17 cellular contexts compared by ENCODE assay signal in genomic region chr17:39166437-39167335, GRCh38. TPM values are rescaled to one million over a fixed set of nuclear protein-coding genes. Genes with fewer than 3 reads are reported as not detected.
A peak's percentile ranks its signal among the peaks of the same experiment; 100 is the strongest.
DNase-seq lines count a peak whose midpoint lies in the region; ATAC-seq, FAIRE-seq and TF ChIP-seq lines count a peak whose summit lies in the region.
"Had no signal": no experiment of that assay in that cellular context is flagged by ENCODE, and none has a peak within 500 bp of the region (broad histone marks: within the 10 kb centered on the region; RNA-seq: fewer than 3 reads in every experiment).

No MANE protein-coding gene starts in this region.

- H3K9ac ChIP-seq in H9 (ENCODE audit: extremely low read depth, insufficient read length, low read length) (no peak overlapping the region), kidney (ENCODE audit: low read length in 2 of 2) (no peak overlapping the region)

- no peak overlapping the region for H2AFZ ChIP-seq in H9 (ENCODE audit: low read length)

- TF ChIP-seq CTCF in CD14-positive monocyte (IDR thresholded peaks at IDR 0.05), result no peak
- TF ChIP-seq CTCF in H9 (conservative IDR thresholded peaks at IDR 0.05), result no peak
- TF ChIP-seq CTCF in vagina (IDR thresholded peaks at IDR 0.05), result no peak
- TF ChIP-seq CTCF in kidney (IDR thresholded peaks at IDR 0.05; ENCODE audit: borderline replicate concordance, extremely low read depth, insufficient read depth), result no peak

- H3K4me3 ChIP-seq in vagina (no peak overlapping the region), kidney (ENCODE audit: low read length in 2 of 2) (no peak overlapping the region)
- H3K4me3 ChIP-seq: Peyer's patch had no signal

- H4K91ac ChIP-seq in H9 (ENCODE audit: insufficient read length, low read depth, low read length), result no peak overlapping the region

- H3K27me3 ChIP-seq in H9 (ENCODE audit: insufficient read depth, low read length) (peaks cover 10% of the 10 kb centered on the region; the same call in 1 of the 2 replicates), vagina (no peaks in the 10 kb centered on the region)
- H3K27me3 ChIP-seq: Peyer's patch had no signal

- ATAC-seq in T-helper 17 cell, result no peak
- no peak for ATAC-seq in GM18909 (IDR thresholded peaks at IDR 0.05; ENCODE audit: poor library complexity, unreplicated experiment)

- peaks cover 0 to 3% (median 3%) of the 10 kb centered on the region in 3 donors for H3K27me3 Mint-ChIP-seq in CD14-positive monocyte (ENCODE audit: low read depth in 3 of 3)
- peaks cover 40% of the 10 kb centered on the region for H3K27me3 Mint-ChIP-seq in H9 (ENCODE audit: low read depth)
- peaks cover 34% of the 10 kb centered on the region for H3K27me3 Mint-ChIP-seq in T-helper 17 cell

- H2BK12ac ChIP-seq in H9 (ENCODE audit: insufficient read length, low read depth, low read length), result no peak overlapping the region

- no peaks in the 10 kb centered on the region for H4K20me1 ChIP-seq in H9 (ENCODE audit: control insufficient read depth, insufficient read depth, insufficient read length)

- no peak overlapping the region for H3K4me2 ChIP-seq in H9 (ENCODE audit: insufficient read depth, insufficient read length, low read length)

- TF ChIP-seq POLR2A in vagina (IDR thresholded peaks at IDR 0.05), result no peak

- H3K27ac ChIP-seq in H9 (ENCODE audit: insufficient read length, low read depth, low read length), result no peak overlapping the region
- no peak overlapping the region for H3K27ac ChIP-seq in vagina
- no peak overlapping the region for H3K27ac ChIP-seq in kidney (ENCODE audit: low read depth in 2 of 2, low read length in 2 of 2)
- H3K27ac ChIP-seq: C4-2B, Peyer's patch had no signal

- no peaks in the 10 kb centered on the region for H3K79me2 ChIP-seq in H9 (ENCODE audit: insufficient read depth, low read length)

- H3K27ac Mint-ChIP-seq in CD14-positive monocyte (peak overlapping the region in 1 of 7 donors; percentile 76), H9 (no peak overlapping the region), T-helper 17 cell (peak overlapping the region; percentile 8)

- peaks cover 63% of the 10 kb centered on the region for H3K4me1 Mint-ChIP-seq in CD14-positive monocyte
- peaks cover 25 to 26% of the 10 kb centered on the region in 2 experiments for H3K4me1 Mint-ChIP-seq in H9
- H3K4me1 Mint-ChIP-seq in T-helper 17 cell, result peaks cover 12% of the 10 kb centered on the region

- H2BK120ac ChIP-seq in H9 (ENCODE audit: low read depth, low read length, poor library complexity, severe bottlenecking), result no peak overlapping the region

- no peak overlapping the region for H2BK5ac ChIP-seq in H9 (ENCODE audit: insufficient read length, low read length)

- no peaks in the 10 kb centered on the region for H3K36me3 Mint-ChIP-seq in CD14-positive monocyte
- H3K36me3 Mint-ChIP-seq in H9 (ENCODE audit: insufficient read depth in 1 of 3, low read depth in 3 of 3), result peaks cover 3 to 8% (median 7%) of the 10 kb centered on the region in 3 experiments; a peak in 5 of 7 replicates
- H3K36me3 Mint-ChIP-seq in T-helper 17 cell (ENCODE audit: low read depth), result peaks cover 5% of the 10 kb centered on the region

- no peak overlapping the region for H3K4ac ChIP-seq in H9 (ENCODE audit: low read depth, low read length)

- H2BK20ac ChIP-seq in H9 (ENCODE audit: low read depth, low read length, poor library complexity, severe bottlenecking), result no peak overlapping the region

- H3K4me1 ChIP-seq in H9 (ENCODE audit: insufficient read depth, low read length) (no peaks in the 10 kb centered on the region), vagina (peaks cover 25% of the 10 kb centered on the region), kidney (ENCODE audit: control insufficient read depth in 1 of 2, insufficient read depth in 1 of 2, low read depth in 1 of 2, low read length in 2 of 2) (peaks cover 0 to 8% of the 10 kb centered on the region in 2 donors)

- H3K23ac ChIP-seq in H9 (ENCODE audit: insufficient read length, low read depth, low read length), result no peak overlapping the region

- intact Hi-C loops in CD14-positive monocyte (cut with micrococcal nuclease), result loop anchor here (5.0 to 10.0 kb wide), 3 partner anchors 68 to 179 kb away; no protein-coding TSS in a partner anchor
- intact Hi-C loops in vagina (cut with DNase I), result loop anchor here (10.0 kb wide), 1 partner anchor 78 kb away; no protein-coding TSS in a partner anchor
- intact Hi-C loops in kidney (cut with DNase I), result no loop called here

- H4K8ac ChIP-seq in H9 (replicated peaks; ENCODE audit: insufficient read length, low read depth, low read length), result no peak overlapping the region

- no peak overlapping the region for H2BK15ac ChIP-seq in H9 (ENCODE audit: low read depth, low read length)

- no peaks in the 10 kb centered on the region for H3K36me3 ChIP-seq in vagina
- no peaks in the 10 kb centered on the region for H3K36me3 ChIP-seq in kidney (ENCODE audit: control insufficient read depth in 1 of 2, insufficient read depth in 2 of 2, low read length in 2 of 2)
- H3K36me3 ChIP-seq: Peyer's patch had no signal

- H4K5ac ChIP-seq in H9 (ENCODE audit: insufficient read length, low read depth, low read length), result no peak overlapping the region

- peaks cover 9% of the 10 kb centered on the region for H3K23me2 ChIP-seq in H9 (ENCODE audit: insufficient read length, low read depth, low read length, poor library complexity, severe bottlenecking)

- H3K14ac ChIP-seq in H9 (ENCODE audit: insufficient read depth, low read length), result no peak overlapping the region

- H3K9me3 ChIP-seq in H9 (ENCODE audit: control insufficient read depth, low read depth, low read length), result no peaks in the 10 kb centered on the region
- no peaks in the 10 kb centered on the region for H3K9me3 ChIP-seq in T-helper 17 cell (ENCODE audit: control insufficient read depth, low read length, poor library complexity, severe bottlenecking)
- H3K9me3 ChIP-seq in vagina, result no peaks in the 10 kb centered on the region
- no peaks in the 10 kb centered on the region for H3K9me3 ChIP-seq in kidney (ENCODE audit: control insufficient read depth in 1 of 2, low read length in 2 of 2)

- peaks cover 0 to 7% (median 3%) of the 10 kb centered on the region in 7 donors for H3K9me3 Mint-ChIP-seq in CD14-positive monocyte
- peaks cover 4 to 8% of the 10 kb centered on the region in 2 experiments for H3K9me3 Mint-ChIP-seq in H9

- no CpG with 5 or more reads among the region's 7 CpGs for WGBS in H9 (ENCODE audit: extremely low coverage, insufficient read length, low lambda C conversion rate)

- no peak overlapping the region for H3T11ph ChIP-seq in H9 (ENCODE audit: low read length)

- H3K4me3 Mint-ChIP-seq in CD14-positive monocyte (peak overlapping the region; percentile 98 to 99), H9 (peak overlapping the region; percentile 27 to 82; a peak in 4 of 5 replicates), T-helper 17 cell (no peak overlapping the region)

- no peak overlapping the region for H3K18ac ChIP-seq in H9 (ENCODE audit: insufficient read length, low read depth, low read length)

- FAIRE-seq in kidney (lab: Jason Lieb, UNC), result no peak

- no peak overlapping the region for H2AK5ac ChIP-seq in H9 (ENCODE audit: insufficient read length, low read length)

- DNase-seq in CD14-positive monocyte (ENCODE audit: low spot score), result no peak
- no peak for DNase-seq in H9
- DNase-seq in T-helper 17 cell, result no peak
- DNase-seq in islet precursor cell, result peak; percentile 61
- no peak for DNase-seq in vagina (ENCODE audit: extremely low spot score in 2 of 2)
- no peak for DNase-seq in kidney
- no peak for DNase-seq in cerebellum (ENCODE audit: low spot score)
- DNase-seq: amniotic stem cell; NCI-H2081 treated with DMSO at 0.1 percent for 48 hours; stimulated activated CD4-positive, alpha-beta T cell treated with anti-CD3 and anti-CD28 coated beads, Interleukin-2, amount 100 ng/mL, for 24 hours; stimulated activated naive CD4-positive, alpha-beta T cell; T-helper 9 cell had no signal

- H3K56ac ChIP-seq in H9 (ENCODE audit: insufficient read length, low read depth, low read length), result no peak overlapping the region

- H3K79me1 ChIP-seq in H9 (ENCODE audit: insufficient read depth, low read depth, low read length, poor library complexity, severe bottlenecking), result no peaks in the 10 kb centered on the region

RNA-seq across cellular contexts. Expression of gene ARL5C, which starts 0.7 kb away (rescaled TPM):
- not detected for polyA plus RNA-seq in CD14-positive monocyte
- total RNA-seq in H9 (2021), result not detected in 2 replicates
- total RNA-seq in T-helper 17 cell, result not detected
- total RNA-seq in vagina, result not detected
- not detected for total RNA-seq in kidney
- polyA plus RNA-seq in kidney (ENCODE audit: insufficient read depth, low read depth, low replicate concordance), result not detected
- not detected for total RNA-seq in cerebellum
- total RNA-seq: HT-29, lower leg skin, Peyer's patch had no signal

RNA-seq across cellular contexts. Expression of gene PLXDC1, which starts 15.2 kb away (rescaled TPM):
- polyA plus RNA-seq in CD14-positive monocyte (not detected), kidney (ENCODE audit: insufficient read depth, low read depth, low replicate concordance) (4.5 TPM)
- total RNA-seq in H9 (2021) (1.6 and 2.0 TPM in 2 replicates), T-helper 17 cell (10 to 100 TPM in 1 of 2 donors, 1 to 10 TPM in 1; 7.5 to 11.7 TPM), vagina (6.6 TPM), kidney (11.1 TPM), cerebellum (14.6 TPM)
- total RNA-seq: HT-29 had no signal

RNA-seq across cellular contexts. Expression of gene CACNB1, which starts 30.8 kb away (rescaled TPM):
- polyA plus RNA-seq in CD14-positive monocyte (under 1 TPM; 0.13 to 0.31 TPM), kidney (ENCODE audit: insufficient read depth, low read depth, low replicate concordance) (1.4 TPM)
- total RNA-seq in H9 (2021) (17.5 and 20.0 TPM in 2 replicates), T-helper 17 cell (10 to 100 TPM; 21.4 to 21.9 TPM), vagina (8.3 TPM), kidney (9.9 TPM), cerebellum (20.7 TPM)

RNA-seq across cellular contexts. Expression of gene RPL19, which starts 33.4 kb away (rescaled TPM):
- 1,000 to 10,000 TPM; 1,069 to 1,232 TPM for polyA plus RNA-seq in CD14-positive monocyte
- total RNA-seq in H9 (2021), result 2,038 and 2,051 TPM in 2 replicates
- 1,000 to 10,000 TPM; 3,035 to 3,199 TPM for total RNA-seq in T-helper 17 cell
- total RNA-seq in vagina, result 2,758 TPM
- total RNA-seq in kidney, result 1,460 TPM
- polyA plus RNA-seq in kidney (ENCODE audit: insufficient read depth, low read depth, low replicate concordance), result 2,512 TPM
- 493 TPM for total RNA-seq in cerebellum

RNA-seq across cellular contexts. Expression of gene STAC2, which starts 59.1 kb away (rescaled TPM):
- polyA plus RNA-seq in CD14-positive monocyte, result not detected
- total RNA-seq in H9 (2021), result 1.5 and 2.5 TPM in 2 replicates
- total RNA-seq in T-helper 17 cell, result not detected
- 0.98 TPM for total RNA-seq in vagina
- total RNA-seq in kidney, result 15.3 TPM
- polyA plus RNA-seq in kidney (ENCODE audit: insufficient read depth, low read depth, low replicate concordance), result 18.9 TPM
- 0.64 TPM for total RNA-seq in cerebellum
